In genomic region chr14:22871962-22872832, GRCh38 we compare ENCODE assay signal across 8 cellular contexts. TPM values are rescaled to one million over a fixed set of nuclear protein-coding genes. Genes with fewer than 3 reads are reported as not detected.
A peak's percentile ranks its signal among the peaks of the same experiment; 100 is the strongest.
DNase-seq lines count a peak whose midpoint lies in the region; ATAC-seq and TF ChIP-seq lines count a peak whose summit lies in the region.

No MANE protein-coding gene starts in this region.

- H3K27ac ChIP-seq in 22Rv1 (peak overlapping the region; percentile 95), cingulate gyrus (ENCODE audit: low read depth, low read length) (peak overlapping the region; percentile 89)

- TF ChIP-seq CTCF in 22Rv1 (IDR thresholded peaks at IDR 0.05) (peak; percentile 97), GM13977 (IDR thresholded peaks at IDR 0.05; ENCODE audit: extremely low read depth, insufficient read depth, missing control alignments) (peak; percentile 90)

- DNase-seq in GM13977 (ENCODE audit: low spot score) (peak; percentile 83), NCI-H2171 (lab: John Stamatoyannopoulos, UW) (peak; percentile 69), left lobe of liver (ENCODE audit: low spot score) (peak; percentile 84)
- DNase-seq in activated CD4-positive, CD25-positive, alpha-beta regulatory T cell treated with anti-CD3 and anti-CD28 coated beads, Interleukin-2, amount 50 U/mL, for 72 hours, result peak; percentile 75
- DNase-seq in stimulated activated CD4-positive, alpha-beta T cell treated with anti-CD3 and anti-CD28 coated beads, Interleukin-2, amount 100 ng/mL, for 4 hours (ENCODE audit: low read depth), result peak; percentile 59

- ATAC-seq in HG02981 (IDR thresholded peaks at IDR 0.05; ENCODE audit: unreplicated experiment), result peak; percentile 10
- peak; percentile 66 for ATAC-seq in left lobe of liver

- in situ Hi-C loops in GM13977 (cut with MboI; ENCODE audit: low pct_unique_long_range_greater_than_20kb, low sequenced_read_pairs, unreplicated experiment), result loop anchor here (25.0 kb wide), 1 partner anchor 285 kb away; the partner anchor contains the start of genes ABHD4 and DAD1

RNA-seq across cellular contexts. Expression of gene LRP10, which starts 0.7 kb away (rescaled TPM):
- total RNA-seq in left lobe of liver, result 34.3 TPM

RNA-seq across cellular contexts. Expression of gene REM2, which starts 10.8 kb away (rescaled TPM):
- total RNA-seq in left lobe of liver, result 0.13 TPM

RNA-seq across cellular contexts. Expression of gene MMP14, which starts 35.8 kb away (rescaled TPM):
- total RNA-seq in left lobe of liver, result 10.9 TPM

RNA-seq across cellular contexts. Expression of gene MRPL52, which starts 42.5 kb away (rescaled TPM):
- total RNA-seq in left lobe of liver, result 48.9 TPM

RNA-seq across cellular contexts. Expression of gene RBM23, which starts 46.8 kb away (rescaled TPM):
- total RNA-seq in left lobe of liver, result 35.3 TPM

Comparison
In these comparisons a context has a peak if more than half of its experiments do, and no peak if none do; other contexts are left out.
1. Peak in every context shown above with its lines: DNase-seq, ATAC-seq and H3K27ac ChIP-seq.